ENCODE assay signal across 17 cellular contexts in the genomic region with DNA sequence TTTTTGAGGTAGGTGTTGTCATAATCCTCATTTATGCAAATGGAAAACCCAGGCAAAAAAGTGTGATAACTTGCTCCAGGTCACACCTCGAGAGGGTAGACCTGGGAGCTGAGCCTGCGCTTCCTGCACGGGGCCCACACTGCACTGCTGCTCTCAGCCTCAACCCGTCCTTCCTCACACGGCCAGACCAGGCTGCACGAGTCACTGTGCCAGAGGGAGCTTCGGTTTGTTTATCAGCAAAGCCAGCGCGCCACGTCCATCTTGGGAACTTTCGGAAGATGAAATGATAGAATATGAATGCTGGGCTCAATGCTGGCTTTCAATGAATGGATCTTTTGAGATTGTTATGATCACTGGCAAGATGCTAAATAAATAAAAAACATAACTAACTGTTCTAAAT. TPM values are rescaled to one million over a fixed set of nuclear protein-coding genes. Genes with fewer than 3 reads are reported as not detected.
A peak's percentile ranks its signal among the peaks of the same experiment; 100 is the strongest.
DNase-seq lines count a peak whose midpoint lies in the region; ATAC-seq, FAIRE-seq and TF ChIP-seq lines count a peak whose summit lies in the region.
"Had no signal": no experiment of that assay in that cellular context is flagged by ENCODE, and none has a peak within 500 bp of the region (broad histone marks: within the 10 kb centered on the region; RNA-seq: fewer than 3 reads in every experiment).

No MANE protein-coding gene starts in this region.

- POLR2A ChIA-PET in activated CD4-positive, alpha-beta T cell treated with anti-CD3 and anti-CD28 coated beads for 36 hours (lab: Charles Lee), result no interaction called here
- POLR2A ChIA-PET in activated CD4-positive, alpha-beta T cell treated with anti-CD3 and anti-CD28 coated beads, Interleukin-2, amount 10 ng/mL, durations not matched to agents 7 days and 5 days (lab: Charles Lee), result no interaction called here

- no peaks in the 10 kb centered on the region for H3K9me3 Mint-ChIP-seq in activated CD4-positive, alpha-beta T cell treated with anti-CD3 and anti-CD28 coated beads for 36 hours (ENCODE audit: low read depth)
- H3K9me3 Mint-ChIP-seq in activated CD4-positive, alpha-beta T cell treated with anti-CD3 and anti-CD28 coated beads, Interleukin-2, amount 10 ng/mL, durations not matched to agents 7 days and 5 days, result no peaks in the 10 kb centered on the region
- no peaks in the 10 kb centered on the region for H3K9me3 Mint-ChIP-seq in stimulated activated naive CD8-positive, alpha-beta T cell treated with anti-CD3 and anti-CD28 coated beads, Interleukin-15, amount 100 ng/mL, for 72 hours

- WGBS in aorta, 2 donors, result 59 to 66% methylated on average over 11 of the region's 11 CpGs

- DNase-seq in activated CD4-positive, alpha-beta T cell treated with anti-CD3 and anti-CD28 coated beads for 36 hours, result no peak
- DNase-seq in activated CD4-positive, alpha-beta T cell treated with anti-CD3 and anti-CD28 coated beads, Interleukin-2, amount 10 ng/mL, durations not matched to agents 7 days and 5 days, result no peak
- DNase-seq in stimulated activated naive CD8-positive, alpha-beta T cell treated with anti-CD3 and anti-CD28 coated beads, Interleukin-15, Interleukin-2, amounts not matched to agents 100 U/mL and 50 U/mL, for 24 hours, result no peak
- DNase-seq in stimulated activated naive CD8-positive, alpha-beta T cell treated with anti-CD3 and anti-CD28 coated beads, Interleukin-15, amount 100 ng/mL, for 72 hours, result no peak
- DNase-seq in kidney (peak; percentile 41), aorta (peak; percentile 26 to 67)
- DNase-seq: 8988T; BE2C; CD4-positive, alpha-beta T cell; KBM-7; NCI-H1105 treated with DMSO at 0.1 percent for 48 hours; NCI-H1694 treated with DMSO at 0.1 percent for 48 hours; SJCRH30 had no signal

- CTCF ChIA-PET in activated CD4-positive, alpha-beta T cell treated with anti-CD3 and anti-CD28 coated beads for 36 hours (lab: Charles Lee), result no interaction called here
- CTCF ChIA-PET in activated CD4-positive, alpha-beta T cell treated with anti-CD3 and anti-CD28 coated beads, Interleukin-2, amount 10 ng/mL, durations not matched to agents 7 days and 5 days (lab: Charles Lee), result interaction anchor here (1.3 kb wide), 1 partner anchor 8 kb away, joined by 3 read pairs; no protein-coding TSS in a partner anchor

- H3K27me3 ChIP-seq in aorta (ENCODE audit: control insufficient read depth in 1 of 2, insufficient read depth in 2 of 2, low read length in 1 of 2), result no peaks in the 10 kb centered on the region
- H3K27me3 ChIP-seq: SJCRH30 had no signal

- intact Hi-C loops in activated CD4-positive, alpha-beta T cell treated with anti-CD3 and anti-CD28 coated beads for 36 hours (cut with DNase I, micrococcal nuclease), result no loop called here
- intact Hi-C loops in kidney (cut with DNase I), result no loop called here
- intact Hi-C loops in aorta (cut with DNase I), result no loop called here

- no peak for FAIRE-seq in kidney (lab: Jason Lieb, UNC)

- H3K4me3 ChIP-seq in kidney (ENCODE audit: low read length in 2 of 2), result no peak overlapping the region
- no peak overlapping the region for H3K4me3 ChIP-seq in aorta (ENCODE audit: low read length in 2 of 2)
- H3K4me3 ChIP-seq: SJCRH30 had no signal

- no peak overlapping the region for H3K27ac Mint-ChIP-seq in activated CD4-positive, alpha-beta T cell treated with anti-CD3 and anti-CD28 coated beads for 36 hours
- no peak overlapping the region for H3K27ac Mint-ChIP-seq in activated CD4-positive, alpha-beta T cell treated with anti-CD3 and anti-CD28 coated beads, Interleukin-2, amount 10 ng/mL, durations not matched to agents 7 days and 5 days
- H3K27ac Mint-ChIP-seq in stimulated activated naive CD8-positive, alpha-beta T cell treated with anti-CD3 and anti-CD28 coated beads, Interleukin-15, amount 100 ng/mL, for 72 hours, result no peak overlapping the region
- H3K27ac Mint-ChIP-seq: CD4-positive, alpha-beta T cell had no signal

- H3K4me1 Mint-ChIP-seq in activated CD4-positive, alpha-beta T cell treated with anti-CD3 and anti-CD28 coated beads for 36 hours, result peaks cover 14% of the 10 kb centered on the region
- H3K4me1 Mint-ChIP-seq in activated CD4-positive, alpha-beta T cell treated with anti-CD3 and anti-CD28 coated beads, Interleukin-2, amount 10 ng/mL, durations not matched to agents 7 days and 5 days, result peaks cover 5% of the 10 kb centered on the region
- H3K4me1 Mint-ChIP-seq in stimulated activated naive CD8-positive, alpha-beta T cell treated with anti-CD3 and anti-CD28 coated beads, Interleukin-15, amount 100 ng/mL, for 72 hours, result peaks cover 8% of the 10 kb centered on the region

- no peak overlapping the region for H3K9ac ChIP-seq in kidney (ENCODE audit: low read length in 2 of 2)

- H3K27me3 Mint-ChIP-seq in activated CD4-positive, alpha-beta T cell treated with anti-CD3 and anti-CD28 coated beads for 36 hours, result peaks cover 2% of the 10 kb centered on the region
- H3K27me3 Mint-ChIP-seq in activated CD4-positive, alpha-beta T cell treated with anti-CD3 and anti-CD28 coated beads, Interleukin-2, amount 10 ng/mL, durations not matched to agents 7 days and 5 days, result peaks cover 5% of the 10 kb centered on the region
- H3K27me3 Mint-ChIP-seq in stimulated activated naive CD8-positive, alpha-beta T cell treated with anti-CD3 and anti-CD28 coated beads, Interleukin-15, amount 100 ng/mL, for 72 hours, result no peaks in the 10 kb centered on the region
- H3K27me3 Mint-ChIP-seq: CD4-positive, alpha-beta T cell had no signal

- no peaks in the 10 kb centered on the region for H3K9me3 ChIP-seq in kidney (ENCODE audit: control insufficient read depth in 1 of 2, low read length in 2 of 2)
- peaks cover 6% of the 10 kb centered on the region for H3K9me3 ChIP-seq in aorta (ENCODE audit: control insufficient read depth, low read length)
- H3K9me3 ChIP-seq: BE2C, SJCRH30 had no signal

- H3K4me1 ChIP-seq in kidney (ENCODE audit: control insufficient read depth in 1 of 2, insufficient read depth in 1 of 2, low read depth in 1 of 2, low read length in 2 of 2) (no peaks in the 10 kb centered on the region), aorta (ENCODE audit: control insufficient read depth in 1 of 2, insufficient read depth in 2 of 2, low read length in 2 of 2) (no peaks in the 10 kb centered on the region)
- H3K4me1 ChIP-seq: BE2C had no signal

- ATAC-seq in activated CD4-positive, alpha-beta T cell treated with anti-CD3 and anti-CD28 coated beads for 36 hours, result peak; percentile 36
- peak; percentile 40 for ATAC-seq in stimulated activated naive CD8-positive, alpha-beta T cell treated with anti-CD3 and anti-CD28 coated beads, Interleukin-15, Interleukin-2, amounts not matched to agents 100 U/mL and 50 U/mL, for 24 hours
- no peak for ATAC-seq in stimulated activated naive CD8-positive, alpha-beta T cell treated with anti-CD3 and anti-CD28 coated beads, Interleukin-15, amount 100 ng/mL, for 72 hours
- ATAC-seq in aorta (ENCODE audit: low FRiP score) (no peak), HG03457 (IDR thresholded peaks at IDR 0.05; ENCODE audit: unreplicated experiment) (no peak), GM21737 (IDR thresholded peaks at IDR 0.05; ENCODE audit: unreplicated experiment) (no peak)

- H3K27ac ChIP-seq in kidney (ENCODE audit: low read depth in 2 of 2, low read length in 2 of 2), result no peak overlapping the region
- H3K27ac ChIP-seq in aorta (ENCODE audit: low read depth in 1 of 2, low read length in 2 of 2), result no peak overlapping the region
- H3K27ac ChIP-seq: SJCRH30 had no signal

- H3K36me3 ChIP-seq in kidney (ENCODE audit: control insufficient read depth in 1 of 2, insufficient read depth in 2 of 2, low read length in 2 of 2), result peaks cover 0 to 3% of the 10 kb centered on the region in 2 donors
- H3K36me3 ChIP-seq in aorta (ENCODE audit: control insufficient read depth in 1 of 2, insufficient read depth in 2 of 2, low read length in 1 of 2), result no peaks in the 10 kb centered on the region
- H3K36me3 ChIP-seq: BE2C had no signal

- no peak for TF ChIP-seq CTCF in kidney (IDR thresholded peaks at IDR 0.05; ENCODE audit: borderline replicate concordance, extremely low read depth, insufficient read depth)

- no peak overlapping the region for H3K4me3 Mint-ChIP-seq in activated CD4-positive, alpha-beta T cell treated with anti-CD3 and anti-CD28 coated beads for 36 hours
- H3K4me3 Mint-ChIP-seq in activated CD4-positive, alpha-beta T cell treated with anti-CD3 and anti-CD28 coated beads, Interleukin-2, amount 10 ng/mL, durations not matched to agents 7 days and 5 days, result no peak overlapping the region
- no peak overlapping the region for H3K4me3 Mint-ChIP-seq in stimulated activated naive CD8-positive, alpha-beta T cell treated with anti-CD3 and anti-CD28 coated beads, Interleukin-15, amount 100 ng/mL, for 72 hours
- H3K4me3 Mint-ChIP-seq: CD4-positive, alpha-beta T cell had no signal

- peaks cover 6% of the 10 kb centered on the region for H3K36me3 Mint-ChIP-seq in activated CD4-positive, alpha-beta T cell treated with anti-CD3 and anti-CD28 coated beads for 36 hours (ENCODE audit: low read depth)
- H3K36me3 Mint-ChIP-seq in activated CD4-positive, alpha-beta T cell treated with anti-CD3 and anti-CD28 coated beads, Interleukin-2, amount 10 ng/mL, durations not matched to agents 7 days and 5 days (ENCODE audit: low read depth), result no peaks in the 10 kb centered on the region

RNA-seq across cellular contexts. Expression of a gene that starts 14.4 kb away (rescaled TPM):
- 10 to 100 TPM; 62.6 to 92.1 TPM for total RNA-seq in activated CD4-positive, alpha-beta T cell treated with anti-CD3 and anti-CD28 coated beads for 36 hours
- 100 to 1,000 TPM in 1 of 2 experiments, 10 to 100 TPM in 1; 77.9 to 115 TPM for total RNA-seq in activated CD4-positive, alpha-beta T cell treated with anti-CD3 and anti-CD28 coated beads, Interleukin-2, amount 10 ng/mL, durations not matched to agents 7 days and 5 days
- total RNA-seq in kidney, result 119 TPM
- 310 TPM for polyA plus RNA-seq in kidney (ENCODE audit: insufficient read depth, low read depth, low replicate concordance)
- 10 to 100 TPM; 83.7 to 94.0 TPM for total RNA-seq in aorta
- polyA plus RNA-seq in aorta, result 100 to 1,000 TPM; 415 to 787 TPM

RNA-seq across cellular contexts. Expression of a gene that starts 18.8 kb away (rescaled TPM):
- total RNA-seq in activated CD4-positive, alpha-beta T cell treated with anti-CD3 and anti-CD28 coated beads for 36 hours, result not detected
- total RNA-seq in activated CD4-positive, alpha-beta T cell treated with anti-CD3 and anti-CD28 coated beads, Interleukin-2, amount 10 ng/mL, durations not matched to agents 7 days and 5 days, result not detected
- total RNA-seq in kidney, result 4.6 TPM
- 1.5 TPM for polyA plus RNA-seq in kidney (ENCODE audit: insufficient read depth, low read depth, low replicate concordance)
- not detected for total RNA-seq in aorta
- not detected for polyA plus RNA-seq in aorta
- total RNA-seq: CD4-positive, alpha-beta T cell; M059J; OCI-LY7; SJCRH30 had no signal

Comparison
In these comparisons a context has a peak if more than half of its experiments do, and no peak if none do; other contexts are left out.
1. ATAC-seq: peak in activated CD4-positive, alpha-beta T cell treated with anti-CD3 and anti-CD28 coated beads for 36 hours (single experiment) and stimulated activated naive CD8-positive, alpha-beta T cell treated with anti-CD3 and anti-CD28 coated beads, Interleukin-15, Interleukin-2, amounts not matched to agents 100 U/mL and 50 U/mL, for 24 hours (single experiment); none in stimulated activated naive CD8-positive, alpha-beta T cell treated with anti-CD3 and anti-CD28 coated beads, Interleukin-15, amount 100 ng/mL, for 72 hours (single experiment), aorta (single experiment), HG03457 (single experiment) and GM21737 (single experiment).
2. DNase-seq: peak in kidney (single experiment) and aorta (2 of 2); none in activated CD4-positive, alpha-beta T cell treated with anti-CD3 and anti-CD28 coated beads for 36 hours (single experiment), activated CD4-positive, alpha-beta T cell treated with anti-CD3 and anti-CD28 coated beads, Interleukin-2, amount 10 ng/mL, durations not matched to agents 7 days and 5 days (single experiment), stimulated activated naive CD8-positive, alpha-beta T cell treated with anti-CD3 and anti-CD28 coated beads, Interleukin-15, Interleukin-2, amounts not matched to agents 100 U/mL and 50 U/mL, for 24 hours (single experiment) and stimulated activated naive CD8-positive, alpha-beta T cell treated with anti-CD3 and anti-CD28 coated beads, Interleukin-15, amount 100 ng/mL, for 72 hours (0 of 2).